Comparison of ENCODE assay signal across 8 cellular contexts in the genomic region with DNA sequence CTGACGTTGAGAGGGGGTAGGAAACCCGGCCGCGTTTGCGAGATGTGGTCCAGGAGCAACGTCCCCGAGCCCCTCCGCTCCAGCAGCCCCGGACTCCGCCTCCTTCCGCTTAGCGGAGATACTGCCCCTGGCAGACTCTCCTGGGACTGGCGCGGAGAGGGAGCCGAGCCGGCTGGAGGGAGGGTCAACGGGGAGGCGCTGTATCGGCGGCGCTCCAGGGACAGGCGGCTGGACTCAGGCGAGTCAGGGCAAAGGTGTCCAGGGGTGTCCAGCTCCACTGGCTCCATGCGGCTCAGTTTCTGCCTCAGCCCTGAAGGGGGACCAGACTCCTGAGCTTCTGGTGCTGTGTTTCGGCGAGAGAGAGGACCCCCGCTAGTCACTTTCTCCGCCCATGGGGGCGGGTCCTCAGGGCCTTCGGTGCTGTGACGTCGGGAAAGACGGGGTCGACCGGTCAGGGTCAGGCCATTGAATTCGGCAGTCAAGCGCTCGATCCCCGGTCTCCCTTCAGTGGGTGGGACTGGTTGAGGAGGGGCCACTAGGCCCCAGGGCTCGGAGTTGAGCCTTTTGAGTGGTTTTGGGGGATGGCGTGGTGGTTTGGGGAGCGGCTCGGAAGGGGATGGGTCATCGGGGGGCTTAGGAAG. TPM values are rescaled to one million over a fixed set of nuclear protein-coding genes. Genes with fewer than 3 reads are reported as not detected.
A peak's percentile ranks its signal among the peaks of the same experiment; 100 is the strongest.
DNase-seq lines count a peak whose midpoint lies in the region; ATAC-seq and TF ChIP-seq lines count a peak whose summit lies in the region.

No MANE protein-coding gene starts in this region.

- peaks cover under 1% of the 10 kb centered on the region for H3K36me3 Mint-ChIP-seq in activated T-helper 2 cell treated with anti-CD3 and anti-CD28 coated beads, Interferon-gamma antibody, Interleukin-2, Interleukin-4, amounts not matched to agents 10 μg/mL and 5 μg/mL and 100 μg/mL, durations not matched to agents 14 hours and 24 hours and 36 hours (ENCODE audit: low read depth)
- H3K36me3 Mint-ChIP-seq in naive B cell: no peaks in the 10 kb centered on the region

- H3K9me3 ChIP-seq in transverse colon: no peaks in the 10 kb centered on the region

- peak; percentile 45 for DNase-seq in stimulated activated CD4-positive, alpha-beta T cell treated with anti-CD3 and anti-CD28 coated beads, Interleukin-12 subunit alpha, Interleukin-12 subunit beta, amount 100 ng/mL, for 4 hours
- DNase-seq in stimulated activated CD4-positive, alpha-beta T cell treated with anti-CD3 and anti-CD28 coated beads, Interleukin-2, amount 100 ng/mL, for 48 hours: no peak
- DNase-seq in NCI-H748 (lab: John Stamatoyannopoulos, UW; ENCODE audit: unreplicated experiment) (peak; percentile 83), fibroblast of pulmonary artery (ENCODE audit: low read depth) (peak; percentile 66), naive B cell (no peak), transverse colon (peak; percentile 77), NCI-H1694 treated with DMSO at 0.1 percent for 48 hours (lab: John Stamatoyannopoulos, UW) (no peak)
- DNase-seq in activated T-helper 2 cell treated with anti-CD3 and anti-CD28 coated beads, Interferon-gamma antibody, Interleukin-2, Interleukin-4, amounts not matched to agents 10 μg/mL and 5 μg/mL and 100 μg/mL, durations not matched to agents 14 hours and 24 hours and 36 hours (ENCODE audit: low spot score): no peak

- intact Hi-C loops in activated T-helper 2 cell treated with anti-CD3 and anti-CD28 coated beads, Interferon-gamma antibody, Interleukin-2, Interleukin-4, amounts not matched to agents 10 μg/mL and 5 μg/mL and 100 μg/mL, durations not matched to agents 14 hours and 24 hours and 36 hours (cut with micrococcal nuclease): loop anchor here (5.0 kb wide), 1 partner anchor 37 kb away; the partner anchor contains the start of gene TXNIP
- intact Hi-C loops in transverse colon (cut with DNase I; ENCODE audit: low total_unique reads): no loop called here

- TF ChIP-seq EP300 in transverse colon (IDR thresholded peaks at IDR 0.05; ENCODE audit: low read depth): no peak

- H3K4me3 ChIP-seq in fibroblast of pulmonary artery (replicated peaks; ENCODE audit: low read depth, low read length): peak overlapping the region; percentile 68
- peak overlapping the region; percentile 42 to 67 (median 47) for H3K4me3 ChIP-seq in transverse colon

- 1% methylated on average over 15 of the region's 44 CpGs; no CpG with 5 or more reads in 1 of the 2 donors for WGBS in transverse colon (ENCODE audit: low coverage in 1 of 2), 2 donors

- no peaks in the 10 kb centered on the region for H3K9me3 Mint-ChIP-seq in activated T-helper 2 cell treated with anti-CD3 and anti-CD28 coated beads, Interferon-gamma antibody, Interleukin-2, Interleukin-4, amounts not matched to agents 10 μg/mL and 5 μg/mL and 100 μg/mL, durations not matched to agents 14 hours and 24 hours and 36 hours
- H3K9me3 Mint-ChIP-seq in naive B cell: no peaks in the 10 kb centered on the region

- in situ Hi-C loops in transverse colon (cut with MboI; ENCODE audit: low pct_ligation_motif_present in 1 of 4, low pct_unique_long_range_greater_than_20kb in 1 of 4, low sequenced_read_pairs in 3 of 4): no loop called here

- TF ChIP-seq CTCF in fibroblast of pulmonary artery (IDR thresholded peaks at IDR 0.05; ENCODE audit: low read length, missing control alignments): no peak
- peak in 3 of 5 experiments; percentile 13 to 17 (median 13) for TF ChIP-seq CTCF in transverse colon (IDR thresholded peaks at IDR 0.05)

- H3K27me3 ChIP-seq in transverse colon: peaks cover 36% of the 10 kb centered on the region

- ATAC-seq in naive B cell (ENCODE audit: low read depth in 2 of 2): no peak

- peak overlapping the region; percentile 87 to 95 (median 90) for H3K27ac ChIP-seq in transverse colon

- H3K4me3 Mint-ChIP-seq in activated T-helper 2 cell treated with anti-CD3 and anti-CD28 coated beads, Interferon-gamma antibody, Interleukin-2, Interleukin-4, amounts not matched to agents 10 μg/mL and 5 μg/mL and 100 μg/mL, durations not matched to agents 14 hours and 24 hours and 36 hours (ENCODE audit: low read depth): peak overlapping the region; percentile 87
- peak overlapping the region; percentile 91 to 98 (median 92) for H3K4me3 Mint-ChIP-seq in naive B cell

- H3K27me3 Mint-ChIP-seq in activated T-helper 2 cell treated with anti-CD3 and anti-CD28 coated beads, Interferon-gamma antibody, Interleukin-2, Interleukin-4, amounts not matched to agents 10 μg/mL and 5 μg/mL and 100 μg/mL, durations not matched to agents 14 hours and 24 hours and 36 hours (ENCODE audit: low read depth): no peaks in the 10 kb centered on the region
- no peaks in the 10 kb centered on the region for H3K27me3 Mint-ChIP-seq in naive B cell

- peak; percentile 59 for TF ChIP-seq POLR2A in transverse colon (IDR thresholded peaks at IDR 0.05)

- peaks cover 67% of the 10 kb centered on the region for H3K4me1 Mint-ChIP-seq in activated T-helper 2 cell treated with anti-CD3 and anti-CD28 coated beads, Interferon-gamma antibody, Interleukin-2, Interleukin-4, amounts not matched to agents 10 μg/mL and 5 μg/mL and 100 μg/mL, durations not matched to agents 14 hours and 24 hours and 36 hours (ENCODE audit: low read depth)
- H3K4me1 Mint-ChIP-seq in naive B cell: peaks cover 76 to 82% (median 78%) of the 10 kb centered on the region in 3 donors

- H3K36me3 ChIP-seq in transverse colon: no peaks in the 10 kb centered on the region

- peak overlapping the region; percentile 34 for H3K27ac Mint-ChIP-seq in activated T-helper 2 cell treated with anti-CD3 and anti-CD28 coated beads, Interferon-gamma antibody, Interleukin-2, Interleukin-4, amounts not matched to agents 10 μg/mL and 5 μg/mL and 100 μg/mL, durations not matched to agents 14 hours and 24 hours and 36 hours
- H3K27ac Mint-ChIP-seq in naive B cell: peak overlapping the region in 5 of 6 donors; percentile 64 to 89 (median 87)

- H3K4me1 ChIP-seq in transverse colon: peaks cover 31 to 77% (median 55%) of the 10 kb centered on the region in 4 donors

RNA-seq across cellular contexts. Expression of gene LIX1L, which starts 2.8 kb away (rescaled TPM):
- total RNA-seq in activated T-helper 2 cell treated with anti-CD3 and anti-CD28 coated beads, Interferon-gamma antibody, Interleukin-2, Interleukin-4, amounts not matched to agents 10 μg/mL and 5 μg/mL and 100 μg/mL, durations not matched to agents 14 hours and 24 hours and 36 hours: 38.1 and 39.4 TPM in 2 replicates
- 10 to 100 TPM; 10.6 to 14.2 (median 12.7) TPM for polyA plus RNA-seq in naive B cell (ENCODE audit: low read depth in 6 of 6)
- total RNA-seq in transverse colon: 10 to 100 TPM in 2 of 4 donors, 1 to 10 TPM in 2; 7.2 to 12.5 (median 9.8) TPM

RNA-seq across cellular contexts. Expression of gene ANKRD34A, which starts 3.8 kb away (rescaled TPM):
- 4.1 TPM in 2 replicates for total RNA-seq in activated T-helper 2 cell treated with anti-CD3 and anti-CD28 coated beads, Interferon-gamma antibody, Interleukin-2, Interleukin-4, amounts not matched to agents 10 μg/mL and 5 μg/mL and 100 μg/mL, durations not matched to agents 14 hours and 24 hours and 36 hours
- polyA plus RNA-seq in naive B cell (ENCODE audit: low read depth in 6 of 6): under 1 TPM in 2 of 6 donors, not detected in 4; 0.15 to 0.27 TPM
- 1 to 10 TPM in 1 of 4 donors, under 1 TPM in 2, not detected in 1; 0.41 to 4.1 (median 0.64) TPM for total RNA-seq in transverse colon

RNA-seq across cellular contexts. Expression of gene POLR3GL, which starts 3.9 kb away (rescaled TPM):
- total RNA-seq in activated T-helper 2 cell treated with anti-CD3 and anti-CD28 coated beads, Interferon-gamma antibody, Interleukin-2, Interleukin-4, amounts not matched to agents 10 μg/mL and 5 μg/mL and 100 μg/mL, durations not matched to agents 14 hours and 24 hours and 36 hours: 13.2 and 14.7 TPM in 2 replicates
- polyA plus RNA-seq in naive B cell (ENCODE audit: low read depth in 6 of 6): 100 to 1,000 TPM in 1 of 6 donors, 10 to 100 TPM in 5; 79.5 to 202 (median 91.7) TPM
- 10 to 100 TPM in 3 of 4 donors, 1 to 10 TPM in 1; 1.2 to 23.7 (median 14.4) TPM for total RNA-seq in transverse colon

RNA-seq across cellular contexts. Expression of gene RBM8A, which starts 33.3 kb away (rescaled TPM):
- total RNA-seq in activated T-helper 2 cell treated with anti-CD3 and anti-CD28 coated beads, Interferon-gamma antibody, Interleukin-2, Interleukin-4, amounts not matched to agents 10 μg/mL and 5 μg/mL and 100 μg/mL, durations not matched to agents 14 hours and 24 hours and 36 hours: 270 and 287 TPM in 2 replicates
- polyA plus RNA-seq in naive B cell (ENCODE audit: low read depth in 6 of 6): 100 to 1,000 TPM; 140 to 220 (median 158) TPM
- 100 to 1,000 TPM in 2 of 4 donors, 10 to 100 TPM in 2; 23.6 to 122 (median 99.1) TPM for total RNA-seq in transverse colon

RNA-seq across cellular contexts. Expression of gene TXNIP, which starts 35.8 kb away (rescaled TPM):
- total RNA-seq in activated T-helper 2 cell treated with anti-CD3 and anti-CD28 coated beads, Interferon-gamma antibody, Interleukin-2, Interleukin-4, amounts not matched to agents 10 μg/mL and 5 μg/mL and 100 μg/mL, durations not matched to agents 14 hours and 24 hours and 36 hours: 37.8 and 39.1 TPM in 2 replicates
- 1,000 to 10,000 TPM; 2,524 to 6,933 (median 5,735) TPM for polyA plus RNA-seq in naive B cell (ENCODE audit: low read depth in 6 of 6)
- 1,000 to 10,000 TPM in 2 of 4 donors, 100 to 1,000 TPM in 2; 296 to 2,602 (median 982) TPM for total RNA-seq in transverse colon

Comparison
In these comparisons a context has a peak if more than half of its experiments do, and no peak if none do; other contexts are left out.
1. DNase-seq: peak in stimulated activated CD4-positive, alpha-beta T cell treated with anti-CD3 and anti-CD28 coated beads, Interleukin-12 subunit alpha, Interleukin-12 subunit beta, amount 100 ng/mL, for 4 hours (single experiment), NCI-H748 (single experiment), fibroblast of pulmonary artery (single experiment) and transverse colon (single experiment); none in stimulated activated CD4-positive, alpha-beta T cell treated with anti-CD3 and anti-CD28 coated beads, Interleukin-2, amount 100 ng/mL, for 48 hours (0 of 2), activated T-helper 2 cell treated with anti-CD3 and anti-CD28 coated beads, Interferon-gamma antibody, Interleukin-2, Interleukin-4, amounts not matched to agents 10 μg/mL and 5 μg/mL and 100 μg/mL, durations not matched to agents 14 hours and 24 hours and 36 hours (single experiment), naive B cell (single experiment) and NCI-H1694 treated with DMSO at 0.1 percent for 48 hours (single experiment).